In genomic region chr4:30728291-30728690, GRCh38 we compare ENCODE assay signal across 21 cellular contexts. TPM values are rescaled to one million over a fixed set of nuclear protein-coding genes. Genes with fewer than 3 reads are reported as not detected.
DNase-seq lines count a peak whose midpoint lies in the region; TF ChIP-seq lines count a peak whose summit lies in the region.
"Had no signal": no experiment of that assay in that cellular context is flagged by ENCODE, and none has a peak within 500 bp of the region (broad histone marks: within the 10 kb centered on the region; RNA-seq: fewer than 3 reads in every experiment).

No MANE protein-coding gene starts in this region.

- H3K27me3 Mint-ChIP-seq in T-helper 2 cell treated with Interferon-gamma antibody and Interleukin-4, amounts not matched to agents 5 μg/mL and 100 μg/mL, for 36 hours (ENCODE audit: low read depth): peaks cover 7% of the 10 kb centered on the region

- no peaks in the 10 kb centered on the region for H3K36me3 ChIP-seq in ascending aorta
- H3K36me3 ChIP-seq: HAP-1, SJSA1 had no signal

- DNase-seq in ascending aorta (ENCODE audit: low spot score in 2 of 2) (no peak), fibroblast of pulmonary artery (ENCODE audit: low read depth) (peak; percentile 12), retinal pigment epithelial cell (ENCODE audit: low read depth) (no peak), NCI-H1436 treated with DMSO at 0.1 percent for 48 hours (lab: John Stamatoyannopoulos, UW) (no peak), activated T-cell treated with anti-CD3 and anti-CD28 coated beads for 4 hours (no peak), OCI-M1 (lab: John Stamatoyannopoulos, UW) (no peak)
- DNase-seq in T-helper 2 cell treated with Interferon-gamma antibody and Interleukin-4, amounts not matched to agents 5 μg/mL and 100 μg/mL, for 36 hours (ENCODE audit: low spot score): no peak
- DNase-seq: CD4-positive, CD25-positive, alpha-beta regulatory T cell; DMS79; IMR-90; NCI-H1105; NCI-H1694; NCI-H2081 treated with DMSO at 0.1 percent for 48 hours; NCI-H2171 treated with DMSO at 0.1 percent for 48 hours; NCI-H446; NCI-H526 had no signal

- H3K4me3 ChIP-seq in ascending aorta (peak overlapping the region in 1 of 2 donors; percentile 85), fibroblast of pulmonary artery (replicated peaks; ENCODE audit: low read depth, low read length) (no peak overlapping the region), retinal pigment epithelial cell (ENCODE audit: low read length) (peak overlapping the region; percentile 2)
- H3K4me3 ChIP-seq: GM23338, HAP-1, SJSA1 had no signal

- H3K9me3 Mint-ChIP-seq in T-helper 2 cell treated with Interferon-gamma antibody and Interleukin-4, amounts not matched to agents 5 μg/mL and 100 μg/mL, for 36 hours: no peaks in the 10 kb centered on the region

- H3K4me3 Mint-ChIP-seq in T-helper 2 cell treated with Interferon-gamma antibody and Interleukin-4, amounts not matched to agents 5 μg/mL and 100 μg/mL, for 36 hours: no peak overlapping the region
- H3K4me3 Mint-ChIP-seq: CD4-positive, CD25-positive, alpha-beta regulatory T cell; GM23338 had no signal

- no peaks in the 10 kb centered on the region for H3K27me3 ChIP-seq in ascending aorta
- H3K27me3 ChIP-seq: SJSA1 had no signal

- H3K4me1 ChIP-seq in ascending aorta: peaks cover 0 to 4% of the 10 kb centered on the region in 2 donors
- H3K4me1 ChIP-seq: HAP-1, SJSA1 had no signal

- intact Hi-C loops in ascending aorta (cut with DNase I): no loop called here

- no peaks in the 10 kb centered on the region for H3K36me3 Mint-ChIP-seq in T-helper 2 cell treated with Interferon-gamma antibody and Interleukin-4, amounts not matched to agents 5 μg/mL and 100 μg/mL, for 36 hours (ENCODE audit: low read depth)
- H3K36me3 Mint-ChIP-seq: CD4-positive, CD25-positive, alpha-beta regulatory T cell had no signal

- no peaks in the 10 kb centered on the region for H3K9me3 ChIP-seq in ascending aorta
- H3K9me3 ChIP-seq: HAP-1, SJSA1 had no signal

- TF ChIP-seq CTCF in ascending aorta (IDR thresholded peaks at IDR 0.05): no peak
- TF ChIP-seq CTCF in fibroblast of pulmonary artery (IDR thresholded peaks at IDR 0.05; ENCODE audit: low read length, missing control alignments): no peak
- TF ChIP-seq CTCF in retinal pigment epithelial cell (conservative IDR thresholded peaks at IDR 0.05; ENCODE audit: low read depth, low read length): no peak

- H3K27ac Mint-ChIP-seq in T-helper 2 cell treated with Interferon-gamma antibody and Interleukin-4, amounts not matched to agents 5 μg/mL and 100 μg/mL, for 36 hours: no peak overlapping the region
- H3K27ac Mint-ChIP-seq: CD4-positive, CD25-positive, alpha-beta regulatory T cell; GM23338 had no signal

- H3K4me1 Mint-ChIP-seq in T-helper 2 cell treated with Interferon-gamma antibody and Interleukin-4, amounts not matched to agents 5 μg/mL and 100 μg/mL, for 36 hours (ENCODE audit: low read depth): no peaks in the 10 kb centered on the region
- H3K4me1 Mint-ChIP-seq: CD4-positive, CD25-positive, alpha-beta regulatory T cell had no signal

- peak overlapping the region; percentile 6 to 28 for H3K27ac ChIP-seq in ascending aorta
- H3K27ac ChIP-seq: KMS-11, SJSA1 had no signal

RNA-seq across cellular contexts. Expression of gene PCDH7, which starts 8.1 kb away (rescaled TPM):
- total RNA-seq in ascending aorta: 127 TPM
- total RNA-seq: CD4-positive, CD25-positive, alpha-beta regulatory T cell; OCI-LY7 had no signal
